ENCODE assay signal across 16 cellular contexts in the genomic region with DNA sequence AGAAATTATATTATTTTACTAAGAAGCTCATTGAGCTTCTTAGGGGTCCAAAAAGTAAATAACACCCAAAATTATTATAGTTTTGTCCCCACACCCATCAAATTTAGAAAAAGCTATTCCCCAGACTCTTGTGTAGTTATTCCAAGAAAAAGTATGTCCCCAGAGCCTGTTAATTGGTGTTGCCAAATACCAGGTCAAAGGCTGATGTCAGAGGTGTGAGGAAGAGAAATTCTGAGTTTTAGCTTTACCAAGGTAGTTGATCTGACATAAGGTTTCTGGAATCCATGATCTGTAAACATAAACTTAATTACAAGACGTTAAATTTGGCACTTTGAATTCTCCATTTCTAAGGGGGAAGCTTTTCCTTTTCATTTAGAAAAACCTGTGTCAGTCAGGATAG. TPM values are rescaled to one million over a fixed set of nuclear protein-coding genes. Genes with fewer than 3 reads are reported as not detected.
DNase-seq lines count a peak whose midpoint lies in the region; ATAC-seq, FAIRE-seq and TF ChIP-seq lines count a peak whose summit lies in the region.
"Had no signal": no experiment of that assay in that cellular context is flagged by ENCODE, and none has a peak within 500 bp of the region (broad histone marks: within the 10 kb centered on the region; RNA-seq: fewer than 3 reads in every experiment).

No MANE protein-coding gene starts in this region.

- H3K9me2 ChIP-seq in hepatocyte (replicated peaks; ENCODE audit: insufficient read depth), result no peaks in the 10 kb centered on the region

- no peak for TF ChIP-seq POLR2A in H54 (IDR thresholded peaks at IDR 0.05; ENCODE audit: low read depth, low read length)

- H3K27me3 ChIP-seq in heart right ventricle (no peaks in the 10 kb centered on the region), left ventricle myocardium inferior (ENCODE audit: low read depth) (no peaks in the 10 kb centered on the region), hepatocyte (no peaks in the 10 kb centered on the region)

- H3K9me3 ChIP-seq in heart right ventricle, result no peaks in the 10 kb centered on the region
- H3K9me3 ChIP-seq in left ventricle myocardium inferior (replicated peaks), result no peaks in the 10 kb centered on the region
- no peaks in the 10 kb centered on the region for H3K9me3 ChIP-seq in hepatocyte (ENCODE audit: low read depth)

- no peak overlapping the region for H3K4me2 ChIP-seq in hepatocyte

- H3K4me3 ChIP-seq in heart right ventricle (no peak overlapping the region), left ventricle myocardium inferior (no peak overlapping the region), hepatocyte (no peak overlapping the region)

- H3K79me2 ChIP-seq in hepatocyte, result no peaks in the 10 kb centered on the region

- H4K20me1 ChIP-seq in hepatocyte (ENCODE audit: insufficient read depth, poor library complexity, severe bottlenecking), result no peaks in the 10 kb centered on the region

- H2AFZ ChIP-seq in hepatocyte, result no peak overlapping the region

- H3K27ac ChIP-seq in heart right ventricle (peak overlapping the region in 7 of 10 donors; percentile 26 to 84 (median 67)), left ventricle myocardium inferior (replicated peaks) (peak overlapping the region; percentile 71), hepatocyte (peak overlapping the region; percentile 38)
- H3K27ac ChIP-seq: C4-2B, HL-60 had no signal

- H3K36me3 ChIP-seq in heart right ventricle (no peaks in the 10 kb centered on the region), left ventricle myocardium inferior (no peaks in the 10 kb centered on the region), hepatocyte (replicated peaks; ENCODE audit: insufficient read depth, low read depth) (no peaks in the 10 kb centered on the region)

- WGBS in heart right ventricle, 2 donors, result 34 to 54% methylated on average over 1 of the region's 1 CpG
- WGBS in hepatocyte (ENCODE audit: low lambda C conversion rate, missing lambda C conversion rate), result 72% methylated on average over 1 of the region's 1 CpG

- TF ChIP-seq CTCF in heart right ventricle (IDR thresholded peaks at IDR 0.05), result no peak
- TF ChIP-seq CTCF in left ventricle myocardium inferior (IDR thresholded peaks at IDR 0.05; ENCODE audit: borderline replicate concordance), result no peak
- no peak for TF ChIP-seq CTCF in hepatocyte (IDR thresholded peaks at IDR 0.05; ENCODE audit: poor library complexity)

- H3K4me1 ChIP-seq in heart right ventricle (peaks cover 0 to 17% (median 7%) of the 10 kb centered on the region in 9 donors), left ventricle myocardium inferior (peaks cover 19% of the 10 kb centered on the region), hepatocyte (ENCODE audit: insufficient read depth) (no peaks in the 10 kb centered on the region)

- FAIRE-seq in H54 (lab: Jason Lieb, UNC), result no peak
- FAIRE-seq: A204.1 had no signal

- peak in 2 of 8 donors; percentile 34 to 37 for ATAC-seq in heart right ventricle
- ATAC-seq in left cardiac atrium, result no peak

- intact Hi-C loops in heart right ventricle (cut with DNase I) (no loop called here), left cardiac atrium (cut with DNase I) (no loop called here), left ventricle myocardium inferior (cut with micrococcal nuclease) (no loop called here)

- DNase-seq in heart right ventricle, result no peak
- no peak for DNase-seq in left cardiac atrium
- no peak for DNase-seq in left ventricle myocardium inferior
- DNase-seq in hepatocyte (ENCODE audit: low spot score), result no peak
- DNase-seq in H54 (ENCODE audit: insufficient read length, low spot score), result no peak
- DNase-seq in COR-L47 (lab: John Stamatoyannopoulos, UW), result no peak
- no peak for DNase-seq in stimulated activated naive CD4-positive, alpha-beta T cell (lab: John Stamatoyannopoulos, UW)
- DNase-seq: ACHN; CD4-positive, alpha-beta T cell; DMS153; DMS79; GOT3; H9 had no signal

RNA-seq across cellular contexts. Expression of a gene that starts 29.3 kb away (rescaled TPM):
- total RNA-seq in heart right ventricle, result 10 to 100 TPM; 53.1 to 77.8 (median 66.6) TPM
- 10 to 100 TPM; 36.1 to 38.1 TPM for polyA plus RNA-seq in heart right ventricle
- total RNA-seq in left cardiac atrium, result 10 to 100 TPM; 37.8 to 73.1 TPM
- total RNA-seq in left ventricle myocardium inferior, result 63.6 TPM
- total RNA-seq in hepatocyte, result 35.1 and 53.1 TPM in 2 replicates
- polyA plus RNA-seq in hepatocyte, result 12.1 and 12.7 TPM in 2 replicates
